ENCODE assay signal across 22 cellular contexts in the genomic region with DNA sequence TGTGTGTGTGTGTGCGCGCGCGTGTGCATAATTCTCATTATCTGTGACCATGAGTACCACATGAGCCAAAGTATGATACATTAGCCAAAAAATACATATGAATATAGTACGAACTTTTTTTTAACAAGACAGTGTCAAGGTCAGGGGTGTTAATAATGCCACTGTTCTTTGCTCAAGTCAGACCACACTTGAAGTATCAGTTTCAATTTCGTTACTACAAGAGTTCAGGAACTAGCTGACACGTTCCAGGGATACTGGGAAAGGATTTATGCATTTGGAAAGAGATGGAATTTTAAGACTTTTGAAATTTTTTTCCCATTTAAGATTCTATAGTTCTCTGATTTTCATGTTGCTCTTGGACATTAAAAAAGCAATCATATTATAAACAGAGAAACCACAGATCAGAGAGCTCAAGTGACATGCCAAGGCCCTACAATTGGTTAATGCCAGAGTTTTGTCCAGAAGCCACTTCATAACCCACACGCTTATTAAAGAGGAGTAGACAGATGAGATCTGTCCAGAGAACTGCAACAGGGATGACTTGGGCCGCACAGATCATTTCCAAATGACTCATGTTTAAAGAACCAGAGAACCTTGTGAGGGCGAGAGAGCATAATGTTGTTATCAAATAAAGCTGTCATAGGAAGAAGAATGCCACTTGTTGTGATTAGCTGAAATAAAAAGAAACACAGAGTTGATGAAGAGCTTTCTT.
DNase-seq lines count a peak whose midpoint lies in the region; ATAC-seq and TF ChIP-seq lines count a peak whose summit lies in the region.
"Had no signal": no experiment of that assay in that cellular context is flagged by ENCODE, and none has a peak within 500 bp of the region (broad histone marks: within the 10 kb centered on the region; RNA-seq: fewer than 3 reads in every experiment).

No MANE protein-coding gene starts in this region.

- no peaks in the 10 kb centered on the region for H3K79me2 ChIP-seq in MM.1S (ENCODE audit: low read length)

- H3K9me3 ChIP-seq in MM.1S (replicated peaks; ENCODE audit: insufficient read depth, low read length) (no peaks in the 10 kb centered on the region), heart left ventricle (no peaks in the 10 kb centered on the region), mucosa of descending colon (no peaks in the 10 kb centered on the region), aorta (ENCODE audit: control insufficient read depth, low read length) (no peaks in the 10 kb centered on the region)

- no peak for TF ChIP-seq CTCF in MM.1S (IDR thresholded peaks at IDR 0.05; ENCODE audit: low read length)
- TF ChIP-seq CTCF in heart left ventricle (IDR thresholded peaks at IDR 0.05): no peak
- no peak for TF ChIP-seq CTCF in mucosa of descending colon (IDR thresholded peaks at IDR 0.05)
- no peak for TF ChIP-seq CTCF in coronary artery (IDR thresholded peaks at IDR 0.05)

- H2AFZ ChIP-seq in MM.1S (ENCODE audit: low read length): no peak overlapping the region

- DNase-seq in MM.1S (peak; percentile 32), heart left ventricle (no peak), mucosa of descending colon (no peak), aorta (no peak), epidermal melanocyte (ENCODE audit: insufficient read length, low spot score) (no peak), coronary artery (ENCODE audit: low spot score) (no peak)
- DNase-seq: activated CD4-positive, alpha-beta T cell treated with anti-CD3 and anti-CD28 coated beads for 48 hours; activated CD8-positive, alpha-beta memory T cell treated with anti-CD3 and anti-CD28 coated beads for 24 hours; activated effector memory CD4-positive, alpha-beta T cell treated with anti-CD3 and anti-CD28 coated beads, Interleukin-2, amount 50 U/mL, for 16 hours; activated naive CD8-positive, alpha-beta T cell treated with anti-CD3 and anti-CD28 coated beads for 36 hours; CD4-positive, CD25-positive, alpha-beta regulatory T cell; kidney glomerular epithelial cell; mesendoderm; naive thymus-derived CD4-positive, alpha-beta T cell; NCI-H510A; SIG-M5; small intestine; stimulated activated CD4-positive, alpha-beta T cell treated with anti-CD3 and anti-CD28 coated beads, Interleukin-1b, Interleukin-23, amount 100 ng/mL, for 48 hours; SW 1271; T-helper 9 cell; WERI-Rb-1 had no signal

- H3K36me3 ChIP-seq in MM.1S (replicated peaks; ENCODE audit: insufficient read depth, low read length) (no peaks in the 10 kb centered on the region), heart left ventricle (no peaks in the 10 kb centered on the region), mucosa of descending colon (ENCODE audit: low read depth) (no peaks in the 10 kb centered on the region), aorta (ENCODE audit: control insufficient read depth in 1 of 2, insufficient read depth in 2 of 2, low read length in 1 of 2) (no peaks in the 10 kb centered on the region)
- H3K36me3 ChIP-seq: WERI-Rb-1 had no signal

- H3K4me1 ChIP-seq in MM.1S (ENCODE audit: low read length) (no peaks in the 10 kb centered on the region), heart left ventricle (peaks cover 0 to 16% (median 2%) of the 10 kb centered on the region in 12 donors), mucosa of descending colon (ENCODE audit: low read depth) (no peaks in the 10 kb centered on the region), aorta (ENCODE audit: control insufficient read depth in 1 of 2, insufficient read depth in 2 of 2, low read length in 2 of 2) (no peaks in the 10 kb centered on the region)

- peak overlapping the region; percentile 15; the same call in 1 of the 2 replicates for H3K4me2 ChIP-seq in MM.1S (ENCODE audit: low read depth, low read length)

- ATAC-seq in heart left ventricle (peak; percentile 68 to 86 (median 83)), mucosa of descending colon (peak; percentile 38), aorta (ENCODE audit: low FRiP score) (peak; percentile 78), GM18498 (IDR thresholded peaks at IDR 0.05; ENCODE audit: unreplicated experiment) (no peak)
- ATAC-seq: naive thymus-derived CD4-positive, alpha-beta T cell had no signal

- 51 to 59% (median 55%) methylated on average over 10 of the region's 10 CpGs for WGBS in heart left ventricle, 4 donors
- WGBS in aorta, 2 donors: 64 to 72% methylated on average over 10 of the region's 10 CpGs

- H3K9me2 ChIP-seq in MM.1S (replicated peaks; ENCODE audit: insufficient read depth, low read length): no peaks in the 10 kb centered on the region

- H4K20me1 ChIP-seq in MM.1S (ENCODE audit: insufficient read depth, low read length): no peaks in the 10 kb centered on the region

- no peak overlapping the region for H3K4me3 ChIP-seq in MM.1S (ENCODE audit: low read length)
- H3K4me3 ChIP-seq in heart left ventricle: no peak overlapping the region
- no peak overlapping the region for H3K4me3 ChIP-seq in mucosa of descending colon
- H3K4me3 ChIP-seq in aorta (ENCODE audit: low read length in 2 of 2): no peak overlapping the region
- no peak overlapping the region for H3K4me3 ChIP-seq in coronary artery

- H3F3A ChIP-seq in MM.1S (ENCODE audit: insufficient read depth, low read length): no peaks in the 10 kb centered on the region

- no peak overlapping the region for H3K27ac ChIP-seq in MM.1S (ENCODE audit: low read length)
- peak overlapping the region in 6 of 12 donors; percentile 9 to 60 (median 38) for H3K27ac ChIP-seq in heart left ventricle
- H3K27ac ChIP-seq in aorta (ENCODE audit: low read depth in 1 of 2, low read length in 2 of 2): no peak overlapping the region
- peak overlapping the region in 1 of 2 donors; percentile 65 for H3K27ac ChIP-seq in coronary artery
- H3K27ac ChIP-seq: WERI-Rb-1 had no signal

- H3K9ac ChIP-seq in MM.1S (ENCODE audit: low read length): no peak overlapping the region

- H3K27me3 ChIP-seq in MM.1S (replicated peaks; ENCODE audit: insufficient read depth, low read length) (no peaks in the 10 kb centered on the region), heart left ventricle (no peaks in the 10 kb centered on the region), aorta (ENCODE audit: control insufficient read depth in 1 of 2, insufficient read depth in 2 of 2, low read length in 1 of 2) (no peaks in the 10 kb centered on the region)

- intact Hi-C loops in heart left ventricle (cut with DNase I): no loop called here
- intact Hi-C loops in mucosa of descending colon (cut with DNase I, micrococcal nuclease): no loop called here
- intact Hi-C loops in aorta (cut with DNase I): no loop called here

- TF ChIP-seq POLR2A in heart left ventricle (IDR thresholded peaks at IDR 0.05): no peak
